Comparison of ENCODE assay signal across 10 cellular contexts in genomic region chr19:38719761-38720558, GRCh38. TPM values are rescaled to one million over a fixed set of nuclear protein-coding genes. Genes with fewer than 3 reads are reported as not detected.
DNase-seq lines count a peak whose midpoint lies in the region; ATAC-seq and TF ChIP-seq lines count a peak whose summit lies in the region.
"Had no signal": no experiment of that assay in that cellular context is flagged by ENCODE, and none has a peak within 500 bp of the region (broad histone marks: within the 10 kb centered on the region; RNA-seq: fewer than 3 reads in every experiment).

No MANE protein-coding gene starts in this region.

- H3K9me3 ChIP-seq in tibial nerve: no peaks in the 10 kb centered on the region
- H3K9me3 ChIP-seq in effector memory CD4-positive, alpha-beta T cell (ENCODE audit: control insufficient read depth, low read length): no peaks in the 10 kb centered on the region
- H3K9me3 ChIP-seq: MG63 had no signal

- H3K27ac ChIP-seq in dorsolateral prefrontal cortex (peak overlapping the region; percentile 89 to 100 (median 97)), tibial nerve (peak overlapping the region; percentile 17 to 92 (median 87))
- no peak overlapping the region for H3K27ac ChIP-seq in effector memory CD4-positive, alpha-beta T cell (ENCODE audit: insufficient read depth, low read length, poor library complexity, severe bottlenecking)

- no peak overlapping the region for H3K27ac Mint-ChIP-seq in stimulated activated naive CD8-positive, alpha-beta T cell treated with anti-CD3 and anti-CD28 coated beads, Interleukin-15, amount 100 ng/mL, for 72 hours
- H3K27ac Mint-ChIP-seq: activated T-helper 1 cell treated with anti-CD3 and anti-CD28 coated beads, Interleukin-12 subunit alpha, Interleukin-12 subunit beta, Interleukin-2, Interleukin-4 antibody, amounts not matched to agents 30 ng/mL and 10 ng/mL and 1 ng/mL, durations not matched to agents 14 hours and 24 hours and 36 hours had no signal

- TF ChIP-seq POLR2A in tibial nerve (IDR thresholded peaks at IDR 0.05): no peak

- H3K4me3 ChIP-seq in dorsolateral prefrontal cortex (peak overlapping the region in 1 of 59 donors; percentile 12), tibial nerve (no peak overlapping the region)
- no peak overlapping the region for H3K4me3 ChIP-seq in effector memory CD4-positive, alpha-beta T cell (ENCODE audit: insufficient read depth, low read depth, low read length, poor library complexity, severe bottlenecking)
- H3K4me3 ChIP-seq: MG63 had no signal

- peaks cover 7 to 93% (median 24%) of the 10 kb centered on the region in 3 donors for H3K36me3 ChIP-seq in tibial nerve
- peaks cover 83% of the 10 kb centered on the region for H3K36me3 ChIP-seq in effector memory CD4-positive, alpha-beta T cell (ENCODE audit: control insufficient read depth, insufficient read depth, low read length)

- peaks cover 9 to 72% (median 49%) of the 10 kb centered on the region in 4 donors for H3K4me1 ChIP-seq in tibial nerve
- no peaks in the 10 kb centered on the region for H3K4me1 ChIP-seq in effector memory CD4-positive, alpha-beta T cell (ENCODE audit: control insufficient read depth, insufficient read depth, low read length, poor library complexity, severe bottlenecking)

- no peaks in the 10 kb centered on the region for H3K4me1 Mint-ChIP-seq in stimulated activated naive CD8-positive, alpha-beta T cell treated with anti-CD3 and anti-CD28 coated beads, Interleukin-15, amount 100 ng/mL, for 72 hours

- DNase-seq in NCI-H1092 treated with DMSO at 0.1 percent for 48 hours (lab: John Stamatoyannopoulos, UW) (peak; percentile 16), NCI-H1092 (lab: John Stamatoyannopoulos, UW) (no peak), dorsolateral prefrontal cortex (no peak), myocyte (ENCODE audit: low read depth) (peak; percentile 98), tibial nerve (ENCODE audit: low spot score in 2 of 2) (no peak), GM19240 (ENCODE audit: insufficient read length, low spot score) (no peak)
- no peak for DNase-seq in stimulated activated naive CD8-positive, alpha-beta T cell treated with anti-CD3 and anti-CD28 coated beads, Interleukin-15, amount 100 ng/mL, for 72 hours
- DNase-seq in effector memory CD4-positive, alpha-beta T cell: no peak

- H3K27me3 ChIP-seq in dorsolateral prefrontal cortex (no peaks in the 10 kb centered on the region), tibial nerve (no peaks in the 10 kb centered on the region)
- H3K27me3 ChIP-seq in effector memory CD4-positive, alpha-beta T cell (replicated peaks; ENCODE audit: control insufficient read depth, insufficient read depth, low read length, poor library complexity, severe bottlenecking): no peaks in the 10 kb centered on the region
- H3K27me3 ChIP-seq: MG63 had no signal

- TF ChIP-seq CTCF in dorsolateral prefrontal cortex (IDR thresholded peaks at IDR 0.05 in 54 of 56, conservative IDR thresholded peaks at IDR 0.05 in 2 of 56; ENCODE audit: low read depth in 1 of 56, partially characterized antibody in 56 of 56): no peak
- no peak for TF ChIP-seq CTCF in tibial nerve (IDR thresholded peaks at IDR 0.05)

- H3K27me3 Mint-ChIP-seq in stimulated activated naive CD8-positive, alpha-beta T cell treated with anti-CD3 and anti-CD28 coated beads, Interleukin-15, amount 100 ng/mL, for 72 hours: no peaks in the 10 kb centered on the region

- no peak for TF ChIP-seq EP300 in tibial nerve (IDR thresholded peaks at IDR 0.05)

- ATAC-seq in stimulated activated naive CD8-positive, alpha-beta T cell treated with anti-CD3 and anti-CD28 coated beads, Interleukin-15, amount 100 ng/mL, for 72 hours: no peak

- H3K4me3 Mint-ChIP-seq in stimulated activated naive CD8-positive, alpha-beta T cell treated with anti-CD3 and anti-CD28 coated beads, Interleukin-15, amount 100 ng/mL, for 72 hours: no peak overlapping the region
- H3K4me3 Mint-ChIP-seq: activated T-helper 1 cell treated with anti-CD3 and anti-CD28 coated beads, Interleukin-12 subunit alpha, Interleukin-12 subunit beta, Interleukin-2, Interleukin-4 antibody, amounts not matched to agents 30 ng/mL and 10 ng/mL and 1 ng/mL, durations not matched to agents 14 hours and 24 hours and 36 hours had no signal

- intact Hi-C loops in dorsolateral prefrontal cortex (cut with DNase I): loop anchor here (2.0 to 10.0 kb wide), 5 partner anchors 58 to 215 kb away; partner anchors contain the start of genes MRPS12 (in 2 of the 2), SARS2 (in 2 of the 2) and ACTN4 (in 1 of the 2)

- H3K9me3 Mint-ChIP-seq in stimulated activated naive CD8-positive, alpha-beta T cell treated with anti-CD3 and anti-CD28 coated beads, Interleukin-15, amount 100 ng/mL, for 72 hours: no peaks in the 10 kb centered on the region
- H3K9me3 Mint-ChIP-seq: activated T-helper 1 cell treated with anti-CD3 and anti-CD28 coated beads, Interleukin-12 subunit alpha, Interleukin-12 subunit beta, Interleukin-2, Interleukin-4 antibody, amounts not matched to agents 30 ng/mL and 10 ng/mL and 1 ng/mL, durations not matched to agents 14 hours and 24 hours and 36 hours had no signal

- WGBS in tibial nerve, 2 donors: 49 to 52% methylated on average over 15 to 23 of the region's 24 CpGs

RNA-seq across cellular contexts. Expression of gene CAPN12, which starts 24.3 kb away (rescaled TPM):
- 1 to 10 TPM in 55 of 120 experiments, under 1 TPM in 32, not detected in 33; 0.19 to 3.0 (median 1.2) TPM for total RNA-seq in dorsolateral prefrontal cortex
- 0.21 TPM in 1 of 2 replicates, not detected in the other for total RNA-seq in myocyte
- polyA plus RNA-seq in myocyte (2012): 0.29 TPM
- total RNA-seq in tibial nerve: 1 to 10 TPM; 3.5 to 5.7 (median 4.8) TPM

RNA-seq across cellular contexts. Expression of gene LGALS7, which starts 53.4 kb away (rescaled TPM):
- 1 to 10 TPM in 3 of 120 experiments, not detected in 117; 1.1 to 1.2 (median 1.2) TPM for total RNA-seq in dorsolateral prefrontal cortex
- total RNA-seq in myocyte: not detected in 2 replicates
- polyA plus RNA-seq in myocyte (2012): not detected
- total RNA-seq in tibial nerve: not detected
- total RNA-seq: activated T-helper 1 cell treated with anti-CD3 and anti-CD28 coated beads, Interleukin-12 subunit alpha, Interleukin-12 subunit beta, Interleukin-2, Interleukin-4 antibody, amounts not matched to agents 30 ng/mL and 10 ng/mL and 1 ng/mL, durations not matched to agents 14 hours and 24 hours and 36 hours had no signal

Comparison
In these comparisons a context has a peak if more than half of its experiments do, and no peak if none do; other contexts are left out.
1. DNase-seq: peak in NCI-H1092 treated with DMSO at 0.1 percent for 48 hours (single experiment) and myocyte (single experiment); none in NCI-H1092 (single experiment), dorsolateral prefrontal cortex (0 of 10), tibial nerve (0 of 2), GM19240 (single experiment), stimulated activated naive CD8-positive, alpha-beta T cell treated with anti-CD3 and anti-CD28 coated beads, Interleukin-15, amount 100 ng/mL, for 72 hours (0 of 2) and effector memory CD4-positive, alpha-beta T cell (0 of 3).